Comparison of ENCODE assay signal across 23 cellular contexts in genomic region chr2:208565690-208566421, GRCh38.
"Had no signal": no experiment of that assay in that cellular context is flagged by ENCODE, and none has a peak within 500 bp of the region (broad histone marks: within the 10 kb centered on the region; RNA-seq: fewer than 3 reads in every experiment).

No MANE protein-coding gene starts in this region.

- H3K27ac ChIP-seq: HL-60, RWPE1 had no signal

- H3K9me3 ChIP-seq: MG63, SK-N-SH had no signal

- H3K27ac Mint-ChIP-seq: IgD-negative memory B cell had no signal

- H3K4me1 Mint-ChIP-seq: IgD-negative memory B cell had no signal

- H3K27me3 ChIP-seq: MG63 had no signal

- H3K4me3 Mint-ChIP-seq: IgD-negative memory B cell had no signal

- H3K36me3 Mint-ChIP-seq: IgD-negative memory B cell had no signal

- H3K27me3 Mint-ChIP-seq: IgD-negative memory B cell had no signal

- H3K4me3 ChIP-seq: MG63 had no signal

- H3K36me3 ChIP-seq: MG63 had no signal

- DNase-seq: Karpas-422, KG1, MG63, NCI-H1092 treated with DMSO at 0.1 percent for 48 hours, NCI-H1436, NCI-H187, NCI-H2029, NCI-H2081 treated with DMSO at 0.1 percent for 48 hours, NCI-H2171, NCI-H226, NCI-H446, NCI-H510A, NCI-H524 treated with DMSO at 0.1 percent for 48 hours, NCI-H69, NCI-H774, PC-3, SHP77, SK-N-SH, SW 1271 had no signal

- FAIRE-seq: HTR-8/SVneo had no signal
